2 cellular contexts compared by ENCODE assay signal in the genomic region with DNA sequence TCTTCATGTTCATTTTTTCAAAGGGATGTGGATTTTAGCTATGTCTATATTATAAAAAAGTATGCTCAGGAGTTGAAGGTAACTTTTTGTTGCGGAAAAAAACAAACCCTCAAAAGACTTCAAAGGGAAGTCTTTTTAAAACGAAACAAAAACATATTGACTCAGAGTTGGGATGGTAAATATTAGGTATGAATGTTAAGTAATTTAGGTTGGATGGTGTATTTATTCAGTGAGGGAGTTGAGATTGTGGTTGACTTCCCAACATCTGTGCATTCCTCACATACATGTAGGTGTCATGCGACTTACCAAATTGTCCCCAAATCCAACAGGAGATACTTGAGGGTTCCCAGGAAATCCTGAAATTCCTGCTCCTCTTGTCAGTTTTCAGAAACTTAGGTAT.
A peak's percentile ranks its signal among the peaks of the same experiment; 100 is the strongest.
TF ChIP-seq lines count a peak whose summit lies in the region.

No MANE protein-coding gene starts in this region.

TF ChIP-seq in HepG2, 621 proteins besides CTCF, POLR2A, EP300 and RAD21 (continues in another document):
- TF ChIP-seq ZNF264 (CRISPR knock-in tag; IDR thresholded peaks at IDR 0.05) (0 out of 2 replicates have a peak, but pooled peaks have one; percentile 62), FOXA3 (CRISPR knock-in tag; IDR thresholded peaks at IDR 0.05) (peak; percentile 99), NR2F6 (IDR thresholded peaks at IDR 0.05) (peak; percentile 79), NR2F6 (CRISPR knock-in tag; IDR thresholded peaks at IDR 0.05) (peak; percentile 76), KDM6A (CRISPR knock-in tag; IDR thresholded peaks at IDR 0.05; ENCODE audit: low read depth) (peak; percentile 65; the same call in 1 of the 2 replicates), CEBPB (IDR thresholded peaks at IDR 0.05; ENCODE audit: borderline replicate concordance, low read depth, low read length) (peak; percentile 10; the same call in 1 of the 2 replicates), NR2F1 (CRISPR knock-in tag; IDR thresholded peaks at IDR 0.05) (peak in 1 of 2 experiments; percentile 83; a peak in 3 of 4 replicates), NCOA1 (CRISPR knock-in tag; IDR thresholded peaks at IDR 0.05) (0 out of 2 replicates have a peak, but pooled peaks have one; percentile 45), HMGA1 (CRISPR knock-in tag; conservative IDR thresholded peaks at IDR 0.05) (no peak), HOXA7 (CRISPR knock-in tag; IDR thresholded peaks at IDR 0.05) (no peak), ZNF33B (CRISPR knock-in tag; IDR thresholded peaks at IDR 0.05) (no peak), PHF21A (CRISPR knock-in tag; IDR thresholded peaks at IDR 0.05) (peak; percentile 57), ZMYM4 (CRISPR knock-in tag; IDR thresholded peaks at IDR 0.05) (peak; percentile 86), SALL1 (CRISPR knock-in tag; IDR thresholded peaks at IDR 0.05) (peak; percentile 82; the same call in 1 of the 2 replicates), ISL2 (CRISPR knock-in tag; IDR thresholded peaks at IDR 0.05) (peak; percentile 99), ZNF441 (CRISPR knock-in tag; IDR thresholded peaks at IDR 0.05; ENCODE audit: borderline replicate concordance) (peak; percentile 55; the same call in 1 of the 2 replicates), TBL1XR1 (IDR thresholded peaks at IDR 0.05; ENCODE audit: borderline replicate concordance, low read length, partially characterized antibody) (peak; percentile 50), ZNF335 (CRISPR knock-in tag; IDR thresholded peaks at IDR 0.05) (peak; percentile 72; the same call in 1 of the 2 replicates), TCF12 (IDR thresholded peaks at IDR 0.05) (no peak), TCF12 (CRISPR knock-in tag; IDR thresholded peaks at IDR 0.05) (peak; percentile 87; the same call in 1 of the 2 replicates), FOXP1 (IDR thresholded peaks at IDR 0.05) (peak; percentile 86), FOXP1 (CRISPR knock-in tag; IDR thresholded peaks at IDR 0.05) (peak; percentile 99), MED13 (CRISPR knock-in tag; IDR thresholded peaks at IDR 0.05) (0 out of 2 replicates have a peak, but pooled peaks have one; percentile 23), SMYD3 (CRISPR knock-in tag; IDR thresholded peaks at IDR 0.05) (peak; percentile 29; the same call in 1 of the 2 replicates), ONECUT2 (CRISPR knock-in tag; IDR thresholded peaks at IDR 0.05) (peak; percentile 45; the same call in 1 of the 2 replicates), ZNF232 (CRISPR knock-in tag; IDR thresholded peaks at IDR 0.05; ENCODE audit: borderline replicate concordance) (no peak), FOXA1 (IDR thresholded peaks at IDR 0.05) (peak; percentile 97), FOXA1 (CRISPR knock-in tag; IDR thresholded peaks at IDR 0.05) (peak; percentile 94), SOX6 (IDR thresholded peaks at IDR 0.05) (no peak), SOX6 (CRISPR knock-in tag; IDR thresholded peaks at IDR 0.05) (peak; percentile 95), CENPT (CRISPR knock-in tag; IDR thresholded peaks at IDR 0.05; ENCODE audit: low read depth) (no peak), RARA (CRISPR knock-in tag; IDR thresholded peaks at IDR 0.05) (peak; percentile 96), HNF4G (IDR thresholded peaks at IDR 0.05; ENCODE audit: borderline replicate concordance, low read depth, low read length) (peak; percentile 20; the same call in 1 of the 2 replicates), HNF4G (CRISPR knock-in tag; IDR thresholded peaks at IDR 0.05; ENCODE audit: borderline replicate concordance, low read depth) (no peak), ZNF24 (IDR thresholded peaks at IDR 0.05) (0 out of 2 replicates have a peak, but pooled peaks have one; percentile 49), HMG20A (CRISPR knock-in tag; IDR thresholded peaks at IDR 0.05; ENCODE audit: borderline replicate concordance) (peak; percentile 100)
- TF ChIP-seq, protein P1, sequence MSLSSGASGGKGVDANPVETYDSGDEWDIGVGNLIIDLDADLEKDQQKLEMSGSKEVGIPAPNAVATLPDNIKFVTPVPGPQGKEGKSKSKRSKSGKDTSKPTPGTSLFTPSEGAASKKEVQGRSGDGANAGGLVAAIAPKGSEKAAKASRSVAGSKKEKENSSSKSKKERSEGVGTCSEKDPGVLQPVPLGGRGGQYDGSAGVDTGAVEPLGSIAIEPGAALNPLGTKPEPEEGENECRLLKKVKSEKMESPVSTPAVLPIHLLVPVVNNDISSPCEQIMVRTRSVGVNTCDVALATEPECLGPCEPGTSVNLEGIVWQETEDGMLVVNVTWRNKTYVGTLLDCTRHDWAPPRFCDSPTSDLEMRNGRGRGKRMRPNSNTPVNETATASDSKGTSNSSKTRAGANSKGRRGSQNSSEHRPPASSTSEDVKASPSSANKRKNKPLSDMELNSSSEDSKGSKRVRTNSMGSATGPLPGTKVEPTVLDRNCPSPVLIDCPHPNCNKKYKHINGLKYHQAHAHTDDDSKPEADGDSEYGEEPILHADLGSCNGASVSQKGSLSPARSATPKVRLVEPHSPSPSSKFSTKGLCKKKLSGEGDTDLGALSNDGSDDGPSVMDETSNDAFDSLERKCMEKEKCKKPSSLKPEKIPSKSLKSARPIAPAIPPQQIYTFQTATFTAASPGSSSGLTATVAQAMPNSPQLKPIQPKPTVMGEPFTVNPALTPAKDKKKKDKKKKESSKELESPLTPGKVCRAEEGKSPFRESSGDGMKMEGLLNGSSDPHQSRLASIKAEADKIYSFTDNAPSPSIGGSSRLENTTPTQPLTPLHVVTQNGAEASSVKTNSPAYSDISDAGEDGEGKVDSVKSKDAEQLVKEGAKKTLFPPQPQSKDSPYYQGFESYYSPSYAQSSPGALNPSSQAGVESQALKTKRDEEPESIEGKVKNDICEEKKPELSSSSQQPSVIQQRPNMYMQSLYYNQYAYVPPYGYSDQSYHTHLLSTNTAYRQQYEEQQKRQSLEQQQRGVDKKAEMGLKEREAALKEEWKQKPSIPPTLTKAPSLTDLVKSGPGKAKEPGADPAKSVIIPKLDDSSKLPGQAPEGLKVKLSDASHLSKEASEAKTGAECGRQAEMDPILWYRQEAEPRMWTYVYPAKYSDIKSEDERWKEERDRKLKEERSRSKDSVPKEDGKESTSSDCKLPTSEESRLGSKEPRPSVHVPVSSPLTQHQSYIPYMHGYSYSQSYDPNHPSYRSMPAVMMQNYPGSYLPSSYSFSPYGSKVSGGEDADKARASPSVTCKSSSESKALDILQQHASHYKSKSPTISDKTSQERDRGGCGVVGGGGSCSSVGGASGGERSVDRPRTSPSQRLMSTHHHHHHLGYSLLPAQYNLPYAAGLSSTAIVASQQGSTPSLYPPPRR (CRISPR knock-in tag; IDR thresholded peaks at IDR 0.05; ENCODE audit: borderline replicate concordance): peak; percentile 91
- TF ChIP-seq, protein P2, sequence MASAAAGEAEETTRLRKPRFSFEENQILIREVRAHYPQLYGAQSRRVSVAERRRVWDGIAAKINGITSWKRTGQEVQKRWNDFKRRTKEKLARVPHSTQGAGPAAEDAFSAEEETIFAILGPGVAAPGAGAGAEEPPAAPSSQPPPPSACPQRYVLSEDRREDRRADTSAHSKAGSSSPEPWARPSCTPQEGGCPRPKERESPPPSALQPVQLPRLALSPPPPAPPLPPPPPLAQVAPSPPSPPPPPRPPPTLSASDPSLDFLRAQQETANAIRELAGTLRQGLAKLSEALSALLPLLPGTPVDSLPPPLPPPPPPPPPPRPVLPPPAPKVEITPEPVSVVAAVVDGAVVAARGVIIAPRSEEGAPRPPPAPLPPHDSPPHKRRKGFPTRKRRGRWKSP (CRISPR knock-in tag; IDR thresholded peaks at IDR 0.05): peak; percentile 74; the same call in 1 of the 2 replicates

TF ChIP-seq in WTC11, 78 proteins besides CTCF, POLR2A, EP300 and RAD21:
- TF ChIP-seq RORB (CRISPR knock-in tag; IDR thresholded peaks at IDR 0.05): no peak
- peak; percentile 45; the same call in 1 of the 2 replicates for TF ChIP-seq GABPB1 (CRISPR knock-in tag; IDR thresholded peaks at IDR 0.05)
- no peak for TF ChIP-seq ZNF219 (CRISPR knock-in tag; IDR thresholded peaks at IDR 0.05; ENCODE audit: borderline replicate concordance)
- TF ChIP-seq, protein P3, sequence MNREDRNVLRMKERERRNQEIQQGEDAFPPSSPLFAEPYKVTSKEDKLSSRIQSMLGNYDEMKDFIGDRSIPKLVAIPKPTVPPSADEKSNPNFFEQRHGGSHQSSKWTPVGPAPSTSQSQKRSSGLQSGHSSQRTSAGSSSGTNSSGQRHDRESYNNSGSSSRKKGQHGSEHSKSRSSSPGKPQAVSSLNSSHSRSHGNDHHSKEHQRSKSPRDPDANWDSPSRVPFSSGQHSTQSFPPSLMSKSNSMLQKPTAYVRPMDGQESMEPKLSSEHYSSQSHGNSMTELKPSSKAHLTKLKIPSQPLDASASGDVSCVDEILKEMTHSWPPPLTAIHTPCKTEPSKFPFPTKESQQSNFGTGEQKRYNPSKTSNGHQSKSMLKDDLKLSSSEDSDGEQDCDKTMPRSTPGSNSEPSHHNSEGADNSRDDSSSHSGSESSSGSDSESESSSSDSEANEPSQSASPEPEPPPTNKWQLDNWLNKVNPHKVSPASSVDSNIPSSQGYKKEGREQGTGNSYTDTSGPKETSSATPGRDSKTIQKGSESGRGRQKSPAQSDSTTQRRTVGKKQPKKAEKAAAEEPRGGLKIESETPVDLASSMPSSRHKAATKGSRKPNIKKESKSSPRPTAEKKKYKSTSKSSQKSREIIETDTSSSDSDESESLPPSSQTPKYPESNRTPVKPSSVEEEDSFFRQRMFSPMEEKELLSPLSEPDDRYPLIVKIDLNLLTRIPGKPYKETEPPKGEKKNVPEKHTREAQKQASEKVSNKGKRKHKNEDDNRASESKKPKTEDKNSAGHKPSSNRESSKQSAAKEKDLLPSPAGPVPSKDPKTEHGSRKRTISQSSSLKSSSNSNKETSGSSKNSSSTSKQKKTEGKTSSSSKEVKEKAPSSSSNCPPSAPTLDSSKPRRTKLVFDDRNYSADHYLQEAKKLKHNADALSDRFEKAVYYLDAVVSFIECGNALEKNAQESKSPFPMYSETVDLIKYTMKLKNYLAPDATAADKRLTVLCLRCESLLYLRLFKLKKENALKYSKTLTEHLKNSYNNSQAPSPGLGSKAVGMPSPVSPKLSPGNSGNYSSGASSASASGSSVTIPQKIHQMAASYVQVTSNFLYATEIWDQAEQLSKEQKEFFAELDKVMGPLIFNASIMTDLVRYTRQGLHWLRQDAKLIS (CRISPR knock-in tag; IDR thresholded peaks at IDR 0.05; ENCODE audit: borderline replicate concordance): no peak
